In the genomic region with DNA sequence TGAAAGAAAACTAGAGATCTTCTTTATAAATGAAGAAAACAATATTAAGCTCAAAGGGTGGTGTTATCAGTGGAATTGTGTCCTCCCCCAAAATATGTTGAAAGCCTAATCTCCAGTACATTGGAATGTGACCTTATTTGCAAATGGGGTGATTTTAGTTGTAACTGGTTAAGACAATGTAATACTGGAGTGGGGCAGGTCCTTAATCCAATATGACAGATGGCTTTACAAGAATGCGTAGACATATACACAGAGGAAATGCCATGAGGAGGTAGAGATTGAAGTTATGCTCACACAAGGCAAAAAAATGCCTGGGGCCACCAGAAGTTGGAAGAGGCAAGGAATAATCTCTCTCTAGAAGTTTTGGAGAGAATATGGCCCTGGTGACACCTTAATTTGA, we compare ENCODE assay signal across 14 cellular contexts.
DNase-seq lines count a peak whose midpoint lies in the region; ATAC-seq lines count a peak whose summit lies in the region.
"Had no signal": no experiment of that assay in that cellular context is flagged by ENCODE, and none has a peak within 500 bp of the region (broad histone marks: within the 10 kb centered on the region; RNA-seq: fewer than 3 reads in every experiment).

No MANE protein-coding gene starts in this region.

- intact Hi-C loops in head of caudate nucleus (cut with DNase I) = no loop called here

- no peak for ATAC-seq in HG02970 (IDR thresholded peaks at IDR 0.05; ENCODE audit: low FRiP score, unreplicated experiment)

- DNase-seq in EL (peak; percentile 39), NCI-H524 treated with DMSO at 0.1 percent for 48 hours (lab: John Stamatoyannopoulos, UW) (peak; percentile 5), dedifferentiated amniotic fluid mesenchymal stem cell (ENCODE audit: extremely low spot score) (peak; percentile 54), DMS114 treated with DMSO at 0.1 percent for 48 hours (lab: John Stamatoyannopoulos, UW; ENCODE audit: unreplicated experiment) (no peak), glomerular visceral epithelial cell (ENCODE audit: extremely low spot score) (no peak), head of caudate nucleus (no peak)
- DNase-seq: ACHN; BE2C; CD4-positive, alpha-beta memory T cell; DMS153; DMS79 treated with DMSO at 0.1 percent for 48 hours; GF-D8; GM23248 had no signal

Comparison
In these comparisons a context has a peak if more than half of its experiments do, and no peak if none do; other contexts are left out.
1. DNase-seq: peak in EL (single experiment), NCI-H524 treated with DMSO at 0.1 percent for 48 hours (single experiment) and dedifferentiated amniotic fluid mesenchymal stem cell (single experiment); none in DMS114 treated with DMSO at 0.1 percent for 48 hours (single experiment), glomerular visceral epithelial cell (single experiment) and head of caudate nucleus (0 of 42).